Comparison of ENCODE assay signal across 16 cellular contexts in genomic region chr16:19073344-19073743, GRCh38.
"Had no signal": no experiment of that assay in that cellular context is flagged by ENCODE, and none has a peak within 500 bp of the region (broad histone marks: within the 10 kb centered on the region; RNA-seq: fewer than 3 reads in every experiment).

No MANE protein-coding gene starts in this region.

- ATAC-seq: esophagus mucosa; right cardiac atrium; stimulated activated memory B cell treated with anti-CD40 and anti-IgM and Interleukin-4, amounts not matched to agents 10 μg/mL and 1 μg/mL and 100 μg/mL, for 72 hours had no signal

- H3K9me3 ChIP-seq: tibial nerve had no signal

- H3K27me3 Mint-ChIP-seq: activated naive CD8-positive, alpha-beta T cell treated with anti-CD3 and anti-CD28 coated beads for 36 hours; activated T-cell treated with anti-CD3 and anti-CD28 coated beads, Interleukin-2, amount 50 U/mL, for 24 hours; stimulated activated memory B cell treated with anti-CD40 and anti-IgM and Interleukin-4, amounts not matched to agents 10 μg/mL and 1 μg/mL and 100 μg/mL, for 72 hours had no signal

- H3K4me3 ChIP-seq: tibial nerve had no signal

- FAIRE-seq: TTC549 had no signal

- H3K27ac Mint-ChIP-seq: activated naive CD8-positive, alpha-beta T cell treated with anti-CD3 and anti-CD28 coated beads for 36 hours; activated T-cell treated with anti-CD3 and anti-CD28 coated beads, Interleukin-2, amount 50 U/mL, for 24 hours; mesothelial cell of epicardium; stimulated activated memory B cell treated with anti-CD40 and anti-IgM and Interleukin-4, amounts not matched to agents 10 μg/mL and 1 μg/mL and 100 μg/mL, for 72 hours; T-helper 1 cell treated with Interleukin-12 subunit alpha and Interleukin-12 subunit beta and Interleukin-4 antibody, amounts not matched to agents 30 μg/mL and 1 μg/mL, for 36 hours had no signal

- H3K27me3 ChIP-seq: tibial nerve had no signal

- DNase-seq: activated CD4-positive, CD25-positive, alpha-beta regulatory T cell; activated gamma-delta T cell; activated naive CD8-positive, alpha-beta T cell treated with anti-CD3 and anti-CD28 coated beads for 36 hours; activated T-cell treated with anti-CD3 and anti-CD28 coated beads, Interleukin-2, amount 50 U/mL, for 24 hours; anterior cingulate cortex; cerebellar nuclear complex; dermis blood vessel endothelial cell; glutamatergic neuron; right cardiac atrium; stimulated activated CD4-positive, alpha-beta T cell treated with anti-CD3 and anti-CD28 coated beads, Interleukin-1b, Interleukin-23, amount 100 ng/mL, for 48 hours had no signal

- H3K4me3 Mint-ChIP-seq: activated naive CD8-positive, alpha-beta T cell treated with anti-CD3 and anti-CD28 coated beads for 36 hours; activated T-cell treated with anti-CD3 and anti-CD28 coated beads, Interleukin-2, amount 50 U/mL, for 24 hours; mesothelial cell of epicardium; stimulated activated memory B cell treated with anti-CD40 and anti-IgM and Interleukin-4, amounts not matched to agents 10 μg/mL and 1 μg/mL and 100 μg/mL, for 72 hours; T-helper 1 cell treated with Interleukin-12 subunit alpha and Interleukin-12 subunit beta and Interleukin-4 antibody, amounts not matched to agents 30 μg/mL and 1 μg/mL, for 36 hours had no signal

- H3K9me3 Mint-ChIP-seq: activated naive CD8-positive, alpha-beta T cell treated with anti-CD3 and anti-CD28 coated beads for 36 hours; activated T-cell treated with anti-CD3 and anti-CD28 coated beads, Interleukin-2, amount 50 U/mL, for 24 hours; mesothelial cell of epicardium; stimulated activated memory B cell treated with anti-CD40 and anti-IgM and Interleukin-4, amounts not matched to agents 10 μg/mL and 1 μg/mL and 100 μg/mL, for 72 hours; T-helper 1 cell treated with Interleukin-12 subunit alpha and Interleukin-12 subunit beta and Interleukin-4 antibody, amounts not matched to agents 30 μg/mL and 1 μg/mL, for 36 hours had no signal
